1 cellular context compared by ENCODE assay signal in genomic region chr6:34584694-34585093, GRCh38.
TF ChIP-seq lines count a peak whose summit lies in the region.

No MANE protein-coding gene starts in this region.

TF ChIP-seq in WTC11, 78 proteins besides CTCF, POLR2A, EP300 and RAD21 (continued from another document):
- TF ChIP-seq, protein P1, sequence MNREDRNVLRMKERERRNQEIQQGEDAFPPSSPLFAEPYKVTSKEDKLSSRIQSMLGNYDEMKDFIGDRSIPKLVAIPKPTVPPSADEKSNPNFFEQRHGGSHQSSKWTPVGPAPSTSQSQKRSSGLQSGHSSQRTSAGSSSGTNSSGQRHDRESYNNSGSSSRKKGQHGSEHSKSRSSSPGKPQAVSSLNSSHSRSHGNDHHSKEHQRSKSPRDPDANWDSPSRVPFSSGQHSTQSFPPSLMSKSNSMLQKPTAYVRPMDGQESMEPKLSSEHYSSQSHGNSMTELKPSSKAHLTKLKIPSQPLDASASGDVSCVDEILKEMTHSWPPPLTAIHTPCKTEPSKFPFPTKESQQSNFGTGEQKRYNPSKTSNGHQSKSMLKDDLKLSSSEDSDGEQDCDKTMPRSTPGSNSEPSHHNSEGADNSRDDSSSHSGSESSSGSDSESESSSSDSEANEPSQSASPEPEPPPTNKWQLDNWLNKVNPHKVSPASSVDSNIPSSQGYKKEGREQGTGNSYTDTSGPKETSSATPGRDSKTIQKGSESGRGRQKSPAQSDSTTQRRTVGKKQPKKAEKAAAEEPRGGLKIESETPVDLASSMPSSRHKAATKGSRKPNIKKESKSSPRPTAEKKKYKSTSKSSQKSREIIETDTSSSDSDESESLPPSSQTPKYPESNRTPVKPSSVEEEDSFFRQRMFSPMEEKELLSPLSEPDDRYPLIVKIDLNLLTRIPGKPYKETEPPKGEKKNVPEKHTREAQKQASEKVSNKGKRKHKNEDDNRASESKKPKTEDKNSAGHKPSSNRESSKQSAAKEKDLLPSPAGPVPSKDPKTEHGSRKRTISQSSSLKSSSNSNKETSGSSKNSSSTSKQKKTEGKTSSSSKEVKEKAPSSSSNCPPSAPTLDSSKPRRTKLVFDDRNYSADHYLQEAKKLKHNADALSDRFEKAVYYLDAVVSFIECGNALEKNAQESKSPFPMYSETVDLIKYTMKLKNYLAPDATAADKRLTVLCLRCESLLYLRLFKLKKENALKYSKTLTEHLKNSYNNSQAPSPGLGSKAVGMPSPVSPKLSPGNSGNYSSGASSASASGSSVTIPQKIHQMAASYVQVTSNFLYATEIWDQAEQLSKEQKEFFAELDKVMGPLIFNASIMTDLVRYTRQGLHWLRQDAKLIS (CRISPR knock-in tag; IDR thresholded peaks at IDR 0.05; ENCODE audit: borderline replicate concordance): no peak
- TF ChIP-seq PRRX2 (CRISPR knock-in tag; IDR thresholded peaks at IDR 0.05) (no peak), JAZF1 (CRISPR knock-in tag; IDR thresholded peaks at IDR 0.05) (no peak), GABPB1 (CRISPR knock-in tag; IDR thresholded peaks at IDR 0.05) (no peak), SP1 (CRISPR knock-in tag; conservative IDR thresholded peaks at IDR 0.05) (no peak), ZNF425 (CRISPR knock-in tag; conservative IDR thresholded peaks at IDR 0.05) (no peak), TEAD1 (CRISPR knock-in tag; IDR thresholded peaks at IDR 0.05) (no peak), SMAD3 (CRISPR knock-in tag; IDR thresholded peaks at IDR 0.05; ENCODE audit: borderline replicate concordance) (no peak)
- TF ChIP-seq, protein P2, sequence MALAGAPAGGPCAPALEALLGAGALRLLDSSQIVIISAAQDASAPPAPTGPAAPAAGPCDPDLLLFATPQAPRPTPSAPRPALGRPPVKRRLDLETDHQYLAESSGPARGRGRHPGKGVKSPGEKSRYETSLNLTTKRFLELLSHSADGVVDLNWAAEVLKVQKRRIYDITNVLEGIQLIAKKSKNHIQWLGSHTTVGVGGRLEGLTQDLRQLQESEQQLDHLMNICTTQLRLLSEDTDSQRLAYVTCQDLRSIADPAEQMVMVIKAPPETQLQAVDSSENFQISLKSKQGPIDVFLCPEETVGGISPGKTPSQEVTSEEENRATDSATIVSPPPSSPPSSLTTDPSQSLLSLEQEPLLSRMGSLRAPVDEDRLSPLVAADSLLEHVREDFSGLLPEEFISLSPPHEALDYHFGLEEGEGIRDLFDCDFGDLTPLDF (CRISPR knock-in tag; IDR thresholded peaks at IDR 0.05): no peak
TF ChIP-seq in WTC11: peak in this region for 0.
